In the genomic region with DNA sequence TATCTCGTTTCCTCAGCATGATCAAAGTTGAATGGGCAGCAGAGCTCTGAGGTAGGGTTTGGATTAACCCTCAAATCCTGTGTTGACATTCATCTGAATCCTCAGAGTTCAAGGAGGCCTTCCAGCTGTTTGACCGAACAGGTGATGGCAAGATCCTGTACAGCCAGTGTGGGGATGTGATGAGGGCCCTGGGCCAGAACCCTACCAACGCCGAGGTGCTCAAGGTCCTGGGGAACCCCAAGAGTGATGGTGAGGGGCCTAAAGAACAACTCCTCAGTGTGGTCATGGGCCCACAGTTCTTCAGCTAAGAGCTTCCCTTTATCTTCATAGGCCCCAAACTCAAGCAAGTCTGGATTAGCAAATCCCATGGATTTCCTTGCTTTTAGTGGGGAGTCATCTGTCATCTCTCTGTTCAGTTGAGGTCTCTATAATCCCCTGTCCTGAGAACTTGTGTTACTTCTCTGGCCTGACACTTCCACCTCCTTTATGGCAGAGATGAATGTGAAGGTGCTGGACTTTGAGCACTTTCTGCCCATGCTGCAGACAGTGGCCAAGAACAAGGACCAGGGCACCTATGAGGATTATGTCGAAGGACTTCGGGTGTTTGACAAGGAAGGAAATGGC, we compare ENCODE assay signal across 1 cellular context.
TF ChIP-seq lines count a peak whose summit lies in the region.

No MANE protein-coding gene starts in this region.

TF ChIP-seq in endothelial cell of umbilical vein, 7 proteins besides CTCF, POLR2A, EP300 and RAD21:
- TF ChIP-seq EZH2 (IDR thresholded peaks at IDR 0.05; ENCODE audit: borderline replicate concordance, low read depth, low read length, severe bottlenecking) (no peak), JUN (IDR thresholded peaks at IDR 0.05; ENCODE audit: borderline replicate concordance, insufficient read depth, insufficient read length, low read depth) (no peak), POLR2AphosphoS5 (IDR thresholded peaks at IDR 0.05; ENCODE audit: insufficient read depth, low read depth, low read length) (no peak), FOS (IDR thresholded peaks at IDR 0.05; ENCODE audit: borderline replicate concordance, insufficient read depth, low read length) (no peak), MYC (IDR thresholded peaks at IDR 0.05; ENCODE audit: low read depth, low read length) (no peak), GATA2 (IDR thresholded peaks at IDR 0.05; ENCODE audit: insufficient read depth, insufficient read length, low read depth, low read length) (no peak)
- TF ChIP-seq, protein P1, sequence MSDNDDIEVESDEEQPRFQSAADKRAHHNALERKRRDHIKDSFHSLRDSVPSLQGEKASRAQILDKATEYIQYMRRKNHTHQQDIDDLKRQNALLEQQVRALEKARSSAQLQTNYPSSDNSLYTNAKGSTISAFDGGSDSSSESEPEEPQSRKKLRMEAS (IDR thresholded peaks at IDR 0.05; ENCODE audit: insufficient read depth, insufficient read length): no peak
